7 cellular contexts compared by ENCODE assay signal in the genomic region with DNA sequence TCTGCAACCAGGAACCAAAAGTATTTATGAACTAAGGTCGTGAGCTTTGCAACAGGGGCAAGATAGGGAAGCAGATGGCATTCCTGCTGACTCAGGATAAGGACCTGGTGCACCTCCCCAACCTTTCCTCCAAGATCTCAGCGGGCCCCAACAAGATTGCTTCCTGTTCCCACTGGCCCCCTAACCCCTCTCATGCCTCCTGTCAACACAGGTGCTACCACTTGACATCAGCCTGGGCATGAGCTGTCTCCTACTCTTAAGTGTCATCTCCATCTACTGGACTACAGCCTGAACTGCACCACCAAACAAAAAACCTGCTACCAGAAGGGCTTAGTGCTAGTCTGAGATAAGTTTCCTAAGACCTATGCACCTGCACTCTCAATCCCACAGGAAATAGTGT. TPM values are rescaled to one million over a fixed set of nuclear protein-coding genes. Genes with fewer than 3 reads are reported as not detected.
A peak's percentile ranks its signal among the peaks of the same experiment; 100 is the strongest.
DNase-seq lines count a peak whose midpoint lies in the region; TF ChIP-seq lines count a peak whose summit lies in the region.

No MANE protein-coding gene starts in this region.

- no peak overlapping the region for H3K4me3 ChIP-seq in HL-60 (replicated peaks; ENCODE audit: insufficient read depth, low read length)
- H3K4me3 ChIP-seq in fibroblast of villous mesenchyme (ENCODE audit: low read depth, low read length) = no peak overlapping the region
- no peak overlapping the region for H3K4me3 ChIP-seq in stomach
- no peak overlapping the region for H3K4me3 ChIP-seq in lower leg skin (ENCODE audit: low read depth, poor library complexity, severe bottlenecking)

- peaks cover 0 to 9% (median 0%) of the 10 kb centered on the region in 4 donors for H3K9me3 ChIP-seq in stomach

- TF ChIP-seq POLR2A in stomach (IDR thresholded peaks at IDR 0.05) (no peak), lower leg skin (IDR thresholded peaks at IDR 0.05) (no peak)

- H3K27me3 ChIP-seq in HL-60 (ENCODE audit: insufficient read depth, poor library complexity, severe bottlenecking) (no peaks in the 10 kb centered on the region), stomach (no peaks in the 10 kb centered on the region)

- peaks cover 8 to 65% (median 54%) of the 10 kb centered on the region in 4 donors for H3K36me3 ChIP-seq in stomach

- DNase-seq in ELR (ENCODE audit: low read depth) (peak; percentile 62), HL-60 (ENCODE audit: low read depth in 1 of 2, low spot score in 1 of 2) (peak in 1 of 2 experiments; percentile 5), RPMI7951 (ENCODE audit: low read depth) (peak; percentile 32), fibroblast of villous mesenchyme (ENCODE audit: low read depth) (peak; percentile 35), stomach (no peak), lower leg skin (ENCODE audit: low spot score in 2 of 2) (no peak), cortex of kidney (lab: John Stamatoyannopoulos, UW) (no peak)

- TF ChIP-seq CTCF in HL-60 (IDR thresholded peaks at IDR 0.05; ENCODE audit: insufficient read depth, low read length) = peak; percentile 16
- peak; percentile 77 for TF ChIP-seq CTCF in fibroblast of villous mesenchyme (IDR thresholded peaks at IDR 0.05; ENCODE audit: insufficient read depth, low read depth, low read length)
- peak in 4 of 7 experiments; percentile 23 to 55 (median 33) for TF ChIP-seq CTCF in stomach (IDR thresholded peaks at IDR 0.05)
- TF ChIP-seq CTCF in lower leg skin (IDR thresholded peaks at IDR 0.05) = no peak

- 53 to 67% (median 64%) methylated on average over 2 of the region's 2 CpGs for WGBS in stomach, 5 donors
- WGBS in lower leg skin, 2 donors = 64 to 66% methylated on average over 2 of the region's 2 CpGs

- H3K27ac ChIP-seq in HL-60 (replicated peaks) (no peak overlapping the region), stomach (no peak overlapping the region)

- intact Hi-C loops in stomach (cut with DNase I; ENCODE audit: low total_unique reads) (no loop called here), lower leg skin (cut with DNase I; ENCODE audit: low total_unique reads) (no loop called here)

- no peak for TF ChIP-seq EP300 in stomach (IDR thresholded peaks at IDR 0.05)

- no peaks in the 10 kb centered on the region for H3K4me1 ChIP-seq in stomach

RNA-seq across cellular contexts. Expression of a gene that starts 32.7 kb away (rescaled TPM):
- total RNA-seq in RPMI7951 (2014; rRNA removed; shearing (Covaris generic)) = 35.2 and 35.6 TPM in 2 replicates
- total RNA-seq in fibroblast of villous mesenchyme (31.2 and 38.4 TPM in 2 replicates), stomach (10 to 100 TPM; 13.3 to 71.0 (median 48.4) TPM), lower leg skin (10 to 100 TPM; 27.1 to 58.7 (median 44.3) TPM)
- 10 to 100 TPM; 12.6 to 21.8 (median 14.6) TPM for polyA plus RNA-seq in stomach

RNA-seq across cellular contexts. Expression of a gene that starts 33.0 kb away (rescaled TPM):
- 0.10 and 0.12 TPM in 2 replicates for total RNA-seq in RPMI7951 (2014; rRNA removed; shearing (Covaris generic))
- total RNA-seq in fibroblast of villous mesenchyme = 0.64 and 0.86 TPM in 2 replicates
- 1 to 10 TPM in 2 of 5 donors, under 1 TPM in 1, not detected in 2; 0.72 to 7.6 (median 1.5) TPM for total RNA-seq in stomach
- under 1 TPM in 1 of 3 donors, not detected in 2; 0.10 TPM for polyA plus RNA-seq in stomach
- total RNA-seq in lower leg skin = 1 to 10 TPM in 1 of 4 donors, under 1 TPM in 2, not detected in 1; 0.58 to 2.1 (median 0.61) TPM

Comparison
In these comparisons a context has a peak if more than half of its experiments do, and no peak if none do; other contexts are left out.
1. DNase-seq: peak in ELR (single experiment), RPMI7951 (single experiment) and fibroblast of villous mesenchyme (single experiment); none in stomach (single experiment), lower leg skin (0 of 2) and cortex of kidney (single experiment).
2. CTCF ChIP-seq: peak in HL-60 (single experiment), fibroblast of villous mesenchyme (single experiment) and stomach (4 of 7); none in lower leg skin (0 of 3).